ENCODE assay signal across 35 cellular contexts in the genomic region with DNA sequence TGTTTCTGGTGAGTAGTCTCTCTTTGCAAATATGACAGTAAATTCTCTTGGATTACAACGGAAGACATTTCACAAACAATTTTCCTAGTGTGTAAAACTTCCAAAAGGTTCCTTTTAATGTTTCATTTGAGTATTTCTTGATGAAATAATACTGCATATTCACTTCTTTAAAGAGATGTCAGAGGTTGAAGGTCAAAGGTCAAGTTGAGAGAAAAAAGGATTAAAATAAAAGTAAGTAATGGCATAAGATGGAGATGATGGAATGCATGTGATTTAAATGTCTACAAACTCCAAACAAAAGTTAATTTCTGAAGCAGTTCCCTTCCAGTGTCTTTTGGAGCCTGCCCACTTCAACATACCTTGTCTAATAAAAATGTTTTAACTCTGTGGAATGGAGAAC. TPM values are rescaled to one million over a fixed set of nuclear protein-coding genes. Genes with fewer than 3 reads are reported as not detected.
"Had no signal": no experiment of that assay in that cellular context is flagged by ENCODE, and none has a peak within 500 bp of the region (broad histone marks: within the 10 kb centered on the region; RNA-seq: fewer than 3 reads in every experiment).

No MANE protein-coding gene starts in this region.

- DNase-seq: naive thymus-derived CD8-positive, alpha-beta T cell; nephron progenitor cell; occipital lobe; ovary; posterior cingulate gyrus; psoas muscle; right cardiac atrium; spleen; stimulated activated CD4-positive, alpha-beta T cell treated with anti-CD3 and anti-CD28 coated beads, Interleukin-12 subunit alpha, Interleukin-12 subunit beta, amount 100 ng/mL, for 4 hours; stimulated activated CD4-positive, alpha-beta T cell treated with anti-CD3 and anti-CD28 coated beads, Interleukin-1b, Interleukin-23, amount 100 ng/mL, for 48 hours; stimulated activated CD4-positive, alpha-beta T cell treated with anti-CD3 and anti-CD28 coated beads, Interleukin-4, amount 100 ng/mL, for 1 hour; stimulated activated CD4-positive, alpha-beta T cell treated with anti-CD3 and anti-CD28 coated beads, Interleukin-4, amount 100 ng/mL, for 4 hours; stimulated activated CD8-positive, alpha-beta memory T cell treated with anti-CD3 and anti-CD28 coated beads, Interleukin-4, amount 100 ng/mL, for 48 hours; stimulated activated naive CD4-positive, alpha-beta T cell; stimulated activated naive CD8-positive, alpha-beta T cell treated with anti-CD3 and anti-CD28 coated beads, Interleukin-15, amount 100 ng/mL, for 72 hours; stimulated activated naive CD8-positive, alpha-beta T cell treated with anti-CD3 and anti-CD28 coated beads, Interleukin-15, Interleukin-2, amounts not matched to agents 100 U/mL and 50 U/mL, for 24 hours; substantia nigra; testis; tibial artery; transverse colon; upper lobe of right lung; uterus had no signal

- H2AFZ ChIP-seq: parathyroid adenoma had no signal

- H3K36me3 Mint-ChIP-seq: natural killer cell treated with Interleukin-12 subunit alpha and Interleukin-12 subunit beta and Interleukin-15 and Interleukin-18, amount 100 ng/mL, for 72 hours; stimulated activated memory B cell treated with anti-CD40 and anti-IgM and Interleukin-4, amounts not matched to agents 10 μg/mL and 1 μg/mL and 100 μg/mL, for 72 hours had no signal

- H3K79me2 ChIP-seq: parathyroid adenoma had no signal

- H3K4me1 ChIP-seq: parathyroid adenoma, psoas muscle, spleen, suprapubic skin, testis, tibial artery, upper lobe of right lung, uterus had no signal

- H3K27me3 Mint-ChIP-seq: progenitor cell of endocrine pancreas; stimulated activated naive CD8-positive, alpha-beta T cell treated with anti-CD3 and anti-CD28 coated beads, Interleukin-15, amount 100 ng/mL, for 72 hours; type B pancreatic cell had no signal

- H3K36me3 ChIP-seq: ovary, uterus had no signal

- H3K27me3 ChIP-seq: ovary, suprapubic skin, testis, tibial artery, transverse colon, upper lobe of right lung, uterus had no signal

- H3K9me3 ChIP-seq: ovary, psoas muscle, spleen, suprapubic skin, testis, tibial artery, transverse colon, upper lobe of right lung, uterus had no signal

- H3K27ac ChIP-seq: ovary, parathyroid adenoma, psoas muscle, skin epidermis, spleen, suprapubic skin, testis, tibial artery, transverse colon, upper lobe of right lung, uterus had no signal

- H3K4me1 Mint-ChIP-seq: naive thymus-derived CD8-positive, alpha-beta T cell; stimulated activated memory B cell treated with anti-CD40 and anti-IgM and Interleukin-4, amounts not matched to agents 10 μg/mL and 1 μg/mL and 100 μg/mL, for 72 hours had no signal

- H3K4me2 ChIP-seq: smooth muscle cell had no signal

- H3K4me3 ChIP-seq: ovary, psoas muscle, skin epidermis, smooth muscle cell, spleen, suprapubic skin, testis, tibial artery, transverse colon, upper lobe of right lung, uterus had no signal

- H3K9me3 Mint-ChIP-seq: naive thymus-derived CD8-positive, alpha-beta T cell; natural killer cell treated with Interleukin-12 subunit alpha and Interleukin-12 subunit beta and Interleukin-15 and Interleukin-18, amount 100 ng/mL, for 72 hours; nephron progenitor cell; neural crest cell; stimulated activated naive CD8-positive, alpha-beta T cell treated with anti-CD3 and anti-CD28 coated beads, Interleukin-15, amount 100 ng/mL, for 72 hours; type B pancreatic cell had no signal

- ATAC-seq: naive thymus-derived CD8-positive, alpha-beta T cell; natural killer cell treated with Interleukin-12 subunit alpha and Interleukin-12 subunit beta and Interleukin-15 and Interleukin-18, amount 100 ng/mL, for 72 hours; psoas muscle; right cardiac atrium; sciatic nerve; stimulated activated memory B cell treated with anti-CD40 and anti-IgM and Interleukin-4, amounts not matched to agents 10 μg/mL and 1 μg/mL and 100 μg/mL, for 72 hours; stimulated activated naive CD8-positive, alpha-beta T cell treated with anti-CD3 and anti-CD28 coated beads, Interleukin-15, amount 100 ng/mL, for 72 hours; stimulated activated naive CD8-positive, alpha-beta T cell treated with anti-CD3 and anti-CD28 coated beads, Interleukin-15, Interleukin-2, amounts not matched to agents 100 U/mL and 50 U/mL, for 24 hours; upper lobe of right lung had no signal

- H3K9ac ChIP-seq: parathyroid adenoma had no signal

- H3K27ac Mint-ChIP-seq: naive thymus-derived CD8-positive, alpha-beta T cell; natural killer cell treated with Interleukin-12 subunit alpha and Interleukin-12 subunit beta and Interleukin-15 and Interleukin-18, amount 100 ng/mL, for 72 hours; nephron progenitor cell; progenitor cell of endocrine pancreas; stimulated activated memory B cell treated with anti-CD40 and anti-IgM and Interleukin-4, amounts not matched to agents 10 μg/mL and 1 μg/mL and 100 μg/mL, for 72 hours; stimulated activated naive CD8-positive, alpha-beta T cell treated with anti-CD3 and anti-CD28 coated beads, Interleukin-15, amount 100 ng/mL, for 72 hours; type B pancreatic cell had no signal

- H3K4me3 Mint-ChIP-seq: naive thymus-derived CD8-positive, alpha-beta T cell; natural killer cell treated with Interleukin-12 subunit alpha and Interleukin-12 subunit beta and Interleukin-15 and Interleukin-18, amount 100 ng/mL, for 72 hours; nephron progenitor cell; neural crest cell; stimulated activated memory B cell treated with anti-CD40 and anti-IgM and Interleukin-4, amounts not matched to agents 10 μg/mL and 1 μg/mL and 100 μg/mL, for 72 hours; stimulated activated naive CD8-positive, alpha-beta T cell treated with anti-CD3 and anti-CD28 coated beads, Interleukin-15, amount 100 ng/mL, for 72 hours; type B pancreatic cell had no signal

RNA-seq across cellular contexts. Expression of a gene that starts 40.7 kb away (rescaled TPM):
- total RNA-seq: naive thymus-derived CD8-positive, alpha-beta T cell; natural killer cell treated with Interleukin-12 subunit alpha and Interleukin-12 subunit beta and Interleukin-15 and Interleukin-18, amount 100 ng/mL, for 72 hours; neural crest cell; occipital lobe; osteoblast; ovary; progenitor cell of endocrine pancreas; renal cortical epithelial cell; right cardiac atrium; sciatic nerve; smooth muscle cell; spleen; transverse colon; upper lobe of right lung; uterus had no signal
- polyA plus RNA-seq: naive thymus-derived CD8-positive, alpha-beta T cell; ovary; smooth muscle cell; spleen; urinary bladder had no signal
